Comparison of ENCODE assay signal across 1 cellular context in the genomic region with DNA sequence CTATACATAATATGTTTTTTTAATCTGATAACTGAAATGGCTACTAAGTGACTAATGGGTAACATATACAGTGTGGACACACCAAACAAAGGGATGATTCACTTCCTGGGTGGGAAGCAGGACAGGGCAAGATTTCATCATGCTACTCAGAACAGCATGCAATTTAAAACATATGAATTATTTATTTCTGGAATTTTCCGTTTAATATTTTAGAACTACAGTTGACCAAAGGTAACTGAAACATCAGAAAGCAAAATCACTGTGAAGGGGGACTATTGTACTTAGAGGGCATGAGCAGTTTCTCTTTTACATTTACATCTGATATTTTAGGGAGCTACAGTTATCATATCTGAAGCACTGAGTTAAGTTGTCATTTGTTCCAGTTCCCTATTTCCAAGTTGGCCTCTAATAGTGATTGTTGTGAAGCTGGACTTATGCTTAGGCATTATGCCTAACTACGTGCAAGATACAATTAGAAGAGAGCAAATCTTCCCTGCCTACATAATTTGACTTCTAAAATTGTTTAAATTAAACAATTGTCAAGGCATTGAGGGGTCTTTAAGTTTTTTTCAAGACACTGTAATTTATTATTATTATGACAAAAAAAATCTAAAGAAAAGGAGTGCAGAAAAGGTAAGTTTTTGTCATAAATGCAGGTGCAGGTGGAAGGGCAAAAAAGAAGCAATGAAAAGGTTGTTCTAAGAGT.
A peak's percentile ranks its signal among the peaks of the same experiment; 100 is the strongest.
TF ChIP-seq lines count a peak whose summit lies in the region.

No MANE protein-coding gene starts in this region.

TF ChIP-seq in K562, 482 proteins besides CTCF, POLR2A, EP300 and RAD21 (continued from another document and continues in another):
- TF ChIP-seq SMAD2 (IDR thresholded peaks at IDR 0.05; ENCODE audit: low read depth, low read length), result no peak
- TF ChIP-seq KDM4B (IDR thresholded peaks at IDR 0.05; ENCODE audit: borderline replicate concordance in 2 of 2, low read depth in 1 of 2), result no peak
- TF ChIP-seq SMARCA5 (IDR thresholded peaks at IDR 0.05), result no peak
- TF ChIP-seq ARID2 (IDR thresholded peaks at IDR 0.05), result no peak
- TF ChIP-seq, protein P1, sequence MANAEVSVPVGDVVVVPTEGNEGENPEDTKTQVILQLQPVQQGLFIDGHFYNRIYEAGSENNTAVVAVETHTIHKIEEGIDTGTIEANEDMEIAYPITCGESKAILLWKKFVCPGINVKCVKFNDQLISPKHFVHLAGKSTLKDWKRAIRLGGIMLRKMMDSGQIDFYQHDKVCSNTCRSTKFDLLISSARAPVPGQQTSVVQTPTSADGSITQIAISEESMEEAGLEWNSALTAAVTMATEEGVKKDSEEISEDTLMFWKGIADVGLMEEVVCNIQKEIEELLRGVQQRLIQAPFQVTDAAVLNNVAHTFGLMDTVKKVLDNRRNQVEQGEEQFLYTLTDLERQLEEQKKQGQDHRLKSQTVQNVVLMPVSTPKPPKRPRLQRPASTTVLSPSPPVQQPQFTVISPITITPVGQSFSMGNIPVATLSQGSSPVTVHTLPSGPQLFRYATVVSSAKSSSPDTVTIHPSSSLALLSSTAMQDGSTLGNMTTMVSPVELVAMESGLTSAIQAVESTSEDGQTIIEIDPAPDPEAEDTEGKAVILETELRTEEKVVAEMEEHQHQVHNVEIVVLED (CRISPR knock-in tag; IDR thresholded peaks at IDR 0.05), result no peak
- no peak for TF ChIP-seq ZKSCAN3 (CRISPR knock-in tag; IDR thresholded peaks at IDR 0.05)
- TF ChIP-seq JUNB (CRISPR knock-in tag; conservative IDR thresholded peaks at IDR 0.05), result no peak
- peak; percentile 14; the same call in 1 of the 2 replicates for TF ChIP-seq ZNF175 (CRISPR knock-in tag; IDR thresholded peaks at IDR 0.05; ENCODE audit: low read depth)
- TF ChIP-seq SMAD3 (CRISPR knock-in tag; conservative IDR thresholded peaks at IDR 0.05), result no peak
- TF ChIP-seq HMBOX1 (IDR thresholded peaks at IDR 0.05), result peak; percentile 53; the same call in 1 of the 2 replicates
- no peak for TF ChIP-seq BCL6 (CRISPR knock-in tag; IDR thresholded peaks at IDR 0.05)
- TF ChIP-seq NR2C1 (IDR thresholded peaks at IDR 0.05), result no peak; the same call in 1 of the 2 replicates
- TF ChIP-seq NR2C1 (tag; IDR thresholded peaks at IDR 0.05), result peak; percentile 42; the same call in 1 of the 2 replicates
- TF ChIP-seq EP400 (IDR thresholded peaks at IDR 0.05), result peak; percentile 76
- no peak for TF ChIP-seq PTTG1 (tag; IDR thresholded peaks at IDR 0.05; ENCODE audit: low read depth)
- no peak for TF ChIP-seq PRDM10 (IDR thresholded peaks at IDR 0.05; ENCODE audit: partially characterized antibody)
- no peak for TF ChIP-seq SETDB1 (IDR thresholded peaks at IDR 0.05; ENCODE audit: low read length)
- no peak for TF ChIP-seq SRSF7 (optimal IDR thresholded peaks at IDR 0.05; ENCODE audit: low read depth, low read length)
- no peak for TF ChIP-seq ETS1 (conservative IDR thresholded peaks at IDR 0.05; ENCODE audit: control insufficient read depth, low read depth, low read length)
- TF ChIP-seq ZNF311 (CRISPR knock-in tag; IDR thresholded peaks at IDR 0.05), result no peak
- TF ChIP-seq KAT7 (CRISPR knock-in tag; IDR thresholded peaks at IDR 0.05; ENCODE audit: borderline replicate concordance), result no peak
- TF ChIP-seq, protein P2, sequence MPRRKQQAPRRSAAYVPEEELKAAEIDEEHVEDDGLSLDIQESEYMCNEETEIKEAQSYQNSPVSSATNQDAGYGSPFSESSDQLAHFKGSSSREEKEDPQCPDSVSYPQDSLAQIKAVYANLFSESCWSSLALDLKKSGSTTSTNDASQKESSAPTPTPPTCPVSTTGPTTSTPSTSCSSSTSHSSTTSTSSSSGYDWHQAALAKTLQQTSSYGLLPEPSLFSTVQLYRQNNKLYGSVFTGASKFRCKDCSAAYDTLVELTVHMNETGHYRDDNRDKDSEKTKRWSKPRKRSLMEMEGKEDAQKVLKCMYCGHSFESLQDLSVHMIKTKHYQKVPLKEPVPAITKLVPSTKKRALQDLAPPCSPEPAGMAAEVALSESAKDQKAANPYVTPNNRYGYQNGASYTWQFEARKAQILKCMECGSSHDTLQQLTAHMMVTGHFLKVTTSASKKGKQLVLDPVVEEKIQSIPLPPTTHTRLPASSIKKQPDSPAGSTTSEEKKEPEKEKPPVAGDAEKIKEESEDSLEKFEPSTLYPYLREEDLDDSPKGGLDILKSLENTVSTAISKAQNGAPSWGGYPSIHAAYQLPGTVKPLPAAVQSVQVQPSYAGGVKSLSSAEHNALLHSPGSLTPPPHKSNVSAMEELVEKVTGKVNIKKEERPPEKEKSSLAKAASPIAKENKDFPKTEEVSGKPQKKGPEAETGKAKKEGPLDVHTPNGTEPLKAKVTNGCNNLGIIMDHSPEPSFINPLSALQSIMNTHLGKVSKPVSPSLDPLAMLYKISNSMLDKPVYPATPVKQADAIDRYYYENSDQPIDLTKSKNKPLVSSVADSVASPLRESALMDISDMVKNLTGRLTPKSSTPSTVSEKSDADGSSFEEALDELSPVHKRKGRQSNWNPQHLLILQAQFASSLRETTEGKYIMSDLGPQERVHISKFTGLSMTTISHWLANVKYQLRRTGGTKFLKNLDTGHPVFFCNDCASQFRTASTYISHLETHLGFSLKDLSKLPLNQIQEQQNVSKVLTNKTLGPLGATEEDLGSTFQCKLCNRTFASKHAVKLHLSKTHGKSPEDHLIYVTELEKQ (CRISPR knock-in tag; IDR thresholded peaks at IDR 0.05), result no peak
- TF ChIP-seq NKRF (IDR thresholded peaks at IDR 0.05; ENCODE audit: borderline replicate concordance), result no peak
- no peak for TF ChIP-seq SREBF1 (IDR thresholded peaks at IDR 0.05; ENCODE audit: borderline replicate concordance, low read depth, low read length)
- TF ChIP-seq HDGF (IDR thresholded peaks at IDR 0.05), result no peak
- TF ChIP-seq SIN3A (IDR thresholded peaks at IDR 0.05; ENCODE audit: borderline replicate concordance in 2 of 2, control insufficient read depth in 1 of 2, low read depth in 2 of 2, low read length in 2 of 2), result no peak
- no peak for TF ChIP-seq NBN (IDR thresholded peaks at IDR 0.05; ENCODE audit: low read depth)
- TF ChIP-seq ZNF766 (CRISPR knock-in tag; conservative IDR thresholded peaks at IDR 0.05), result peak; percentile 40; the same call in 1 of the 2 replicates
- TF ChIP-seq RBFOX2 (IDR thresholded peaks at IDR 0.05; ENCODE audit: low read depth, low read length), result peak; percentile 37; the same call in 1 of the 2 replicates
- TF ChIP-seq, protein P3, sequence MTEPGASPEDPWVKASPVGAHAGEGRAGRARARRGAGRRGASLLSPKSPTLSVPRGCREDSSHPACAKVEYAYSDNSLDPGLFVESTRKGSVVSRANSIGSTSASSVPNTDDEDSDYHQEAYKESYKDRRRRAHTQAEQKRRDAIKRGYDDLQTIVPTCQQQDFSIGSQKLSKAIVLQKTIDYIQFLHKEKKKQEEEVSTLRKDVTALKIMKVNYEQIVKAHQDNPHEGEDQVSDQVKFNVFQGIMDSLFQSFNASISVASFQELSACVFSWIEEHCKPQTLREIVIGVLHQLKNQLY (CRISPR knock-in tag; conservative IDR thresholded peaks at IDR 0.05), result no peak
- TF ChIP-seq, protein P4, sequence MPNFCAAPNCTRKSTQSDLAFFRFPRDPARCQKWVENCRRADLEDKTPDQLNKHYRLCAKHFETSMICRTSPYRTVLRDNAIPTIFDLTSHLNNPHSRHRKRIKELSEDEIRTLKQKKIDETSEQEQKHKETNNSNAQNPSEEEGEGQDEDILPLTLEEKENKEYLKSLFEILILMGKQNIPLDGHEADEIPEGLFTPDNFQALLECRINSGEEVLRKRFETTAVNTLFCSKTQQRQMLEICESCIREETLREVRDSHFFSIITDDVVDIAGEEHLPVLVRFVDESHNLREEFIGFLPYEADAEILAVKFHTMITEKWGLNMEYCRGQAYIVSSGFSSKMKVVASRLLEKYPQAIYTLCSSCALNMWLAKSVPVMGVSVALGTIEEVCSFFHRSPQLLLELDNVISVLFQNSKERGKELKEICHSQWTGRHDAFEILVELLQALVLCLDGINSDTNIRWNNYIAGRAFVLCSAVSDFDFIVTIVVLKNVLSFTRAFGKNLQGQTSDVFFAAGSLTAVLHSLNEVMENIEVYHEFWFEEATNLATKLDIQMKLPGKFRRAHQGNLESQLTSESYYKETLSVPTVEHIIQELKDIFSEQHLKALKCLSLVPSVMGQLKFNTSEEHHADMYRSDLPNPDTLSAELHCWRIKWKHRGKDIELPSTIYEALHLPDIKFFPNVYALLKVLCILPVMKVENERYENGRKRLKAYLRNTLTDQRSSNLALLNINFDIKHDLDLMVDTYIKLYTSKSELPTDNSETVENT (CRISPR knock-in tag; IDR thresholded peaks at IDR 0.05), result no peak
- no peak for TF ChIP-seq ZNF347 (CRISPR knock-in tag; IDR thresholded peaks at IDR 0.05; ENCODE audit: low read depth)
- TF ChIP-seq ZFPM2 (CRISPR knock-in tag; IDR thresholded peaks at IDR 0.05), result no peak
- no peak for TF ChIP-seq ILF3 (IDR thresholded peaks at IDR 0.05; ENCODE audit: borderline replicate concordance)
- TF ChIP-seq HNRNPLL (IDR thresholded peaks at IDR 0.05; ENCODE audit: low read depth, low read length, poor library complexity, severe bottlenecking), result no peak
- TF ChIP-seq DEAF1 (CRISPR knock-in tag; IDR thresholded peaks at IDR 0.05), result no peak
- no peak for TF ChIP-seq ZNF507 (tag; conservative IDR thresholded peaks at IDR 0.05)
